In the genomic region with DNA sequence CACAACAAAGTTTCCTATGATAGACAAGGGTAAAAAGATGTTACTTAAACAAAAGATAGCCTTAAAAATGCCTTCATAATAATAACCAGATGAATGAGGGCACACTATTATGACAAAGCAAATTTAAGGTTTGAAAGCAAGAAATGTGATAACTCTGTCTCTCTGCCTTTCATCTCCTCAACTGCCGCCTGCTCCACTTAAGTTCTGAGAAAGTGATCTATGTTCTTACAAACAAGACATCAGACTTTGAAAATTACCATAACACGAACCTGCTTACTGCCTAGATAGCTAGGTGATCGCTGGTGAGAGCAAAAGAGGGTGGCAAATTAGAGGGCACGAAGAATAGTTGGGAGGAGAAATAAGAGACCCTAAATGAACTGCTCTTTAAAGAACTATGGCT, we compare ENCODE assay signal across 15 cellular contexts.
DNase-seq lines count a peak whose midpoint lies in the region; ATAC-seq lines count a peak whose summit lies in the region.
"Had no signal": no experiment of that assay in that cellular context is flagged by ENCODE, and none has a peak within 500 bp of the region (broad histone marks: within the 10 kb centered on the region; RNA-seq: fewer than 3 reads in every experiment).

No MANE protein-coding gene starts in this region.

- peak overlapping the region; percentile 16 for H3K27ac Mint-ChIP-seq in T-helper 2 cell treated with Interferon-gamma antibody and Interleukin-4, amounts not matched to agents 5 μg/mL and 100 μg/mL, for 36 hours
- H3K27ac Mint-ChIP-seq in activated naive CD4-positive, alpha-beta T cell treated with anti-CD3 and anti-CD28 coated beads, Interleukin-2, amount 50 U/mL, for 24 hours = peak overlapping the region; percentile 63
- no peak overlapping the region for H3K27ac Mint-ChIP-seq in activated naive CD4-positive, alpha-beta T cell treated with anti-CD3 and anti-CD28 coated beads, Interleukin-2, amount 10 ng/mL, durations not matched to agents 7 days and 5 days
- H3K27ac Mint-ChIP-seq in central memory CD8-positive, alpha-beta T cell (ENCODE audit: low read depth) = peak overlapping the region; percentile 51
- H3K27ac Mint-ChIP-seq in stimulated activated effector memory CD8-positive, alpha-beta T cell treated with anti-CD3 and anti-CD28 coated beads, Interleukin-12 subunit alpha, Interleukin-12 subunit beta, amount 100 ng/mL, for 72 hours = peak overlapping the region; percentile 69

- H3K27me3 Mint-ChIP-seq in T-helper 2 cell treated with Interferon-gamma antibody and Interleukin-4, amounts not matched to agents 5 μg/mL and 100 μg/mL, for 36 hours (ENCODE audit: low read depth) = no peaks in the 10 kb centered on the region
- no peaks in the 10 kb centered on the region for H3K27me3 Mint-ChIP-seq in activated naive CD4-positive, alpha-beta T cell treated with anti-CD3 and anti-CD28 coated beads, Interleukin-2, amount 50 U/mL, for 24 hours
- no peaks in the 10 kb centered on the region for H3K27me3 Mint-ChIP-seq in activated naive CD4-positive, alpha-beta T cell treated with anti-CD3 and anti-CD28 coated beads, Interleukin-2, amount 10 ng/mL, durations not matched to agents 7 days and 5 days
- H3K27me3 Mint-ChIP-seq in central memory CD8-positive, alpha-beta T cell = no peaks in the 10 kb centered on the region

- no peak for DNase-seq in T-helper 2 cell treated with Interferon-gamma antibody and Interleukin-4, amounts not matched to agents 5 μg/mL and 100 μg/mL, for 36 hours (ENCODE audit: low spot score)
- DNase-seq in T-helper 2 cell (no peak), SIG-M5 (lab: John Stamatoyannopoulos, UW) (no peak), cerebellar nuclear complex (lab: John Stamatoyannopoulos, UW) (no peak)
- no peak for DNase-seq in activated naive CD4-positive, alpha-beta T cell treated with anti-CD3 and anti-CD28 coated beads, Interleukin-2, amount 10 ng/mL, durations not matched to agents 7 days and 5 days
- DNase-seq in central memory CD8-positive, alpha-beta T cell (ENCODE audit: low spot score in 2 of 2) = no peak
- no peak for DNase-seq in stimulated activated effector memory CD8-positive, alpha-beta T cell treated with anti-CD3 and anti-CD28 coated beads, Interleukin-12 subunit alpha, Interleukin-12 subunit beta, amount 100 ng/mL, for 72 hours (ENCODE audit: low spot score in 2 of 2)
- DNase-seq: 8988T, GF-D8, HCEC 1CT, MG63, NCI-H1092 treated with DMSO at 0.1 percent for 48 hours, NCI-H2081 treated with DMSO at 0.1 percent for 48 hours, NCI-H510A treated with DMSO at 0.1 percent for 48 hours had no signal

- CTCF ChIA-PET in activated naive CD4-positive, alpha-beta T cell treated with anti-CD3 and anti-CD28 coated beads, Interleukin-2, amount 10 ng/mL, durations not matched to agents 7 days and 5 days (lab: Charles Lee) = interaction anchor here (1.2 to 1.8 kb wide), 2 partner anchors 11 to 120 kb away, joined by 4 to 6 read pairs; no protein-coding TSS in a partner anchor

- H3K9me3 Mint-ChIP-seq in T-helper 2 cell treated with Interferon-gamma antibody and Interleukin-4, amounts not matched to agents 5 μg/mL and 100 μg/mL, for 36 hours = peaks cover 32% of the 10 kb centered on the region
- no peaks in the 10 kb centered on the region for H3K9me3 Mint-ChIP-seq in activated naive CD4-positive, alpha-beta T cell treated with anti-CD3 and anti-CD28 coated beads, Interleukin-2, amount 50 U/mL, for 24 hours
- H3K9me3 Mint-ChIP-seq in activated naive CD4-positive, alpha-beta T cell treated with anti-CD3 and anti-CD28 coated beads, Interleukin-2, amount 10 ng/mL, durations not matched to agents 7 days and 5 days = peaks cover 31% of the 10 kb centered on the region
- peaks cover 7% of the 10 kb centered on the region for H3K9me3 Mint-ChIP-seq in central memory CD8-positive, alpha-beta T cell
- peaks cover 6% of the 10 kb centered on the region for H3K9me3 Mint-ChIP-seq in stimulated activated effector memory CD8-positive, alpha-beta T cell treated with anti-CD3 and anti-CD28 coated beads, Interleukin-12 subunit alpha, Interleukin-12 subunit beta, amount 100 ng/mL, for 72 hours

- no peak overlapping the region for H3K4me3 Mint-ChIP-seq in T-helper 2 cell treated with Interferon-gamma antibody and Interleukin-4, amounts not matched to agents 5 μg/mL and 100 μg/mL, for 36 hours
- no peak overlapping the region for H3K4me3 Mint-ChIP-seq in activated naive CD4-positive, alpha-beta T cell treated with anti-CD3 and anti-CD28 coated beads, Interleukin-2, amount 50 U/mL, for 24 hours
- no peak overlapping the region for H3K4me3 Mint-ChIP-seq in activated naive CD4-positive, alpha-beta T cell treated with anti-CD3 and anti-CD28 coated beads, Interleukin-2, amount 10 ng/mL, durations not matched to agents 7 days and 5 days
- H3K4me3 Mint-ChIP-seq in central memory CD8-positive, alpha-beta T cell = no peak overlapping the region
- H3K4me3 Mint-ChIP-seq in stimulated activated effector memory CD8-positive, alpha-beta T cell treated with anti-CD3 and anti-CD28 coated beads, Interleukin-12 subunit alpha, Interleukin-12 subunit beta, amount 100 ng/mL, for 72 hours = no peak overlapping the region

- H3K4me1 Mint-ChIP-seq in T-helper 2 cell treated with Interferon-gamma antibody and Interleukin-4, amounts not matched to agents 5 μg/mL and 100 μg/mL, for 36 hours (ENCODE audit: low read depth) = peaks cover 13% of the 10 kb centered on the region
- peaks cover 59% of the 10 kb centered on the region for H3K4me1 Mint-ChIP-seq in activated naive CD4-positive, alpha-beta T cell treated with anti-CD3 and anti-CD28 coated beads, Interleukin-2, amount 50 U/mL, for 24 hours
- peaks cover 32% of the 10 kb centered on the region for H3K4me1 Mint-ChIP-seq in activated naive CD4-positive, alpha-beta T cell treated with anti-CD3 and anti-CD28 coated beads, Interleukin-2, amount 10 ng/mL, durations not matched to agents 7 days and 5 days
- peaks cover 54% of the 10 kb centered on the region for H3K4me1 Mint-ChIP-seq in central memory CD8-positive, alpha-beta T cell
- H3K4me1 Mint-ChIP-seq in stimulated activated effector memory CD8-positive, alpha-beta T cell treated with anti-CD3 and anti-CD28 coated beads, Interleukin-12 subunit alpha, Interleukin-12 subunit beta, amount 100 ng/mL, for 72 hours = peaks cover 46% of the 10 kb centered on the region

- no peak for ATAC-seq in central memory CD8-positive, alpha-beta T cell (replicated peaks; ENCODE audit: extremely low read depth, poor library complexity, severe bottlenecking)
- ATAC-seq in stimulated activated effector memory CD8-positive, alpha-beta T cell treated with anti-CD3 and anti-CD28 coated beads, Interleukin-12 subunit alpha, Interleukin-12 subunit beta, amount 100 ng/mL, for 72 hours = no peak

- peaks cover 81% of the 10 kb centered on the region for H3K36me3 Mint-ChIP-seq in T-helper 2 cell treated with Interferon-gamma antibody and Interleukin-4, amounts not matched to agents 5 μg/mL and 100 μg/mL, for 36 hours (ENCODE audit: low read depth)
- peaks cover 47% of the 10 kb centered on the region for H3K36me3 Mint-ChIP-seq in activated naive CD4-positive, alpha-beta T cell treated with anti-CD3 and anti-CD28 coated beads, Interleukin-2, amount 50 U/mL, for 24 hours
- peaks cover 85% of the 10 kb centered on the region for H3K36me3 Mint-ChIP-seq in activated naive CD4-positive, alpha-beta T cell treated with anti-CD3 and anti-CD28 coated beads, Interleukin-2, amount 10 ng/mL, durations not matched to agents 7 days and 5 days
- peaks cover 42% of the 10 kb centered on the region for H3K36me3 Mint-ChIP-seq in central memory CD8-positive, alpha-beta T cell (ENCODE audit: insufficient read depth)
- peaks cover 97% of the 10 kb centered on the region for H3K36me3 Mint-ChIP-seq in stimulated activated effector memory CD8-positive, alpha-beta T cell treated with anti-CD3 and anti-CD28 coated beads, Interleukin-12 subunit alpha, Interleukin-12 subunit beta, amount 100 ng/mL, for 72 hours
